8 cellular contexts compared by ENCODE assay signal in genomic region chr9:137604345-137605145, GRCh38. TPM values are rescaled to one million over a fixed set of nuclear protein-coding genes. Genes with fewer than 3 reads are reported as not detected.
DNase-seq lines count a peak whose midpoint lies in the region; ATAC-seq and TF ChIP-seq lines count a peak whose summit lies in the region.

No MANE protein-coding gene starts in this region.

- peak overlapping the region; percentile 64 for H3K4me3 Mint-ChIP-seq in CD8-positive, alpha-beta T cell
- H3K4me3 Mint-ChIP-seq in endothelial cell (ENCODE audit: unreplicated experiment), result peak overlapping the region; percentile 69

- H3K36me3 Mint-ChIP-seq in CD8-positive, alpha-beta T cell, result no peaks in the 10 kb centered on the region
- no peaks in the 10 kb centered on the region for H3K36me3 Mint-ChIP-seq in endothelial cell (ENCODE audit: low read depth, unreplicated experiment)

- peak overlapping the region; percentile 50 for H2AFZ ChIP-seq in parathyroid adenoma

- no peaks in the 10 kb centered on the region for H3K36me3 ChIP-seq in CD8-positive, alpha-beta T cell (ENCODE audit: insufficient read depth, low read length)
- no peaks in the 10 kb centered on the region for H3K36me3 ChIP-seq in parathyroid adenoma (ENCODE audit: control insufficient read depth, insufficient read depth, low read length)

- no peak overlapping the region for H3K4me2 ChIP-seq in parathyroid adenoma (ENCODE audit: low read length)

- H3K27me3 ChIP-seq in CD8-positive, alpha-beta T cell (ENCODE audit: insufficient read depth, low read length), result no peaks in the 10 kb centered on the region
- H3K27me3 ChIP-seq in parathyroid adenoma (ENCODE audit: control insufficient read depth, insufficient read depth, low read length), result no peaks in the 10 kb centered on the region

- peaks cover 20% of the 10 kb centered on the region for H3K4me1 Mint-ChIP-seq in CD8-positive, alpha-beta T cell (ENCODE audit: low read depth)
- H3K4me1 Mint-ChIP-seq in endothelial cell (ENCODE audit: unreplicated experiment), result peaks cover 4% of the 10 kb centered on the region

- intact Hi-C loops in CD8-positive, alpha-beta T cell (cut with DNase I, micrococcal nuclease), result loop anchor here (1.0 to 10.0 kb wide), 8 partner anchors 14 to 1242 kb away; partner anchors contain the start of genes DPH7 (in 2 of the 2), ZMYND19 (in 2 of the 2), DNLZ (in 1 of the 2) and NOTCH1 (in 1 of the 2)

- DNase-seq in CD8-positive, alpha-beta T cell, result no peak
- DNase-seq in NCI-H345 (lab: John Stamatoyannopoulos, UW) (peak; percentile 54), endothelial cell (ENCODE audit: low spot score) (no peak), globus pallidus (ENCODE audit: low spot score) (no peak), NOMO-1 (lab: John Stamatoyannopoulos, UW; ENCODE audit: unreplicated experiment in 2 of 2) (no peak), SW480 (ENCODE audit: low spot score) (no peak)

- no peak overlapping the region for H3K27ac ChIP-seq in CD8-positive, alpha-beta T cell (ENCODE audit: low read depth, low read length)
- H3K27ac ChIP-seq in parathyroid adenoma, result no peak overlapping the region

- H3K79me2 ChIP-seq in parathyroid adenoma, result no peaks in the 10 kb centered on the region

- TF ChIP-seq CTCF in CD8-positive, alpha-beta T cell (IDR thresholded peaks at IDR 0.05), result no peak
- TF ChIP-seq CTCF in endothelial cell (IDR thresholded peaks at IDR 0.05; ENCODE audit: unreplicated experiment) (no peak), parathyroid adenoma (IDR thresholded peaks at IDR 0.05) (no peak)

- POLR2A ChIA-PET in CD8-positive, alpha-beta T cell (lab: Charles Lee), result interaction anchor here (1.1 kb wide), 1 partner anchor 14 kb away, joined by 5 read pairs; the partner anchor contains the start of gene EHMT1

- peaks cover 15% of the 10 kb centered on the region for H3K4me1 ChIP-seq in CD8-positive, alpha-beta T cell (ENCODE audit: insufficient read depth, low read length)
- H3K4me1 ChIP-seq in parathyroid adenoma, result peaks cover 9% of the 10 kb centered on the region

- ATAC-seq in CD8-positive, alpha-beta T cell, result no peak
- no peak for ATAC-seq in GM19467 (IDR thresholded peaks at IDR 0.05; ENCODE audit: unreplicated experiment)

- H3K27me3 Mint-ChIP-seq in CD8-positive, alpha-beta T cell (ENCODE audit: low read depth), result no peaks in the 10 kb centered on the region
- peaks cover 8% of the 10 kb centered on the region for H3K27me3 Mint-ChIP-seq in endothelial cell (ENCODE audit: unreplicated experiment)

- H3K4me3 ChIP-seq in CD8-positive, alpha-beta T cell (ENCODE audit: low read depth, low read length), result no peak overlapping the region
- peak overlapping the region; percentile 11 for H3K4me3 ChIP-seq in parathyroid adenoma (ENCODE audit: low read depth, low read length)

- H3K9me3 Mint-ChIP-seq in CD8-positive, alpha-beta T cell, result no peaks in the 10 kb centered on the region
- no peaks in the 10 kb centered on the region for H3K9me3 Mint-ChIP-seq in endothelial cell (ENCODE audit: unreplicated experiment)

- no peaks in the 10 kb centered on the region for H3K9me3 ChIP-seq in CD8-positive, alpha-beta T cell (ENCODE audit: low read length)
- H3K9me3 ChIP-seq in parathyroid adenoma (ENCODE audit: control insufficient read depth, low read length), result no peaks in the 10 kb centered on the region

- H3K27ac Mint-ChIP-seq in CD8-positive, alpha-beta T cell, result no peak overlapping the region
- H3K27ac Mint-ChIP-seq in endothelial cell (ENCODE audit: unreplicated experiment), result no peak overlapping the region

- no peak overlapping the region for H3K9ac ChIP-seq in parathyroid adenoma

- CTCF ChIA-PET in CD8-positive, alpha-beta T cell (lab: Charles Lee), result interaction anchor here (1.5 kb wide), 1 partner anchor 24 kb away, joined by 3 read pairs; no protein-coding TSS in a partner anchor

RNA-seq across cellular contexts. Expression of gene ARRDC1, which starts 0.9 kb away (rescaled TPM):
- total RNA-seq in CD8-positive, alpha-beta T cell, result 10 to 100 TPM; 30.8 to 35.9 TPM
- total RNA-seq in endothelial cell (ENCODE audit: unreplicated experiment), result 20.3 TPM

RNA-seq across cellular contexts. Expression of gene ZMYND19, which starts 14.2 kb away (rescaled TPM):
- 10 to 100 TPM in 1 of 2 experiments, 1 to 10 TPM in 1; 9.0 to 10.3 TPM for total RNA-seq in CD8-positive, alpha-beta T cell
- 25.6 TPM for total RNA-seq in endothelial cell (ENCODE audit: unreplicated experiment)

RNA-seq across cellular contexts. Expression of gene EHMT1, which starts 14.3 kb away (rescaled TPM):
- total RNA-seq in CD8-positive, alpha-beta T cell, result 10 to 100 TPM; 83.1 to 86.2 TPM
- total RNA-seq in endothelial cell (ENCODE audit: unreplicated experiment), result 120 TPM

RNA-seq across cellular contexts. Expression of gene DPH7, which starts 25.8 kb away (rescaled TPM):
- 10 to 100 TPM; 47.0 to 49.8 TPM for total RNA-seq in CD8-positive, alpha-beta T cell
- total RNA-seq in endothelial cell (ENCODE audit: unreplicated experiment), result 32.2 TPM

RNA-seq across cellular contexts. Expression of gene MRPL41, which starts 52.9 kb away (rescaled TPM):
- total RNA-seq in CD8-positive, alpha-beta T cell, result 10 to 100 TPM; 31.8 to 33.5 TPM
- total RNA-seq in endothelial cell (ENCODE audit: unreplicated experiment), result 41.4 TPM
